In genomic region chr4:142356797-142357196, GRCh38 we compare ENCODE assay signal across 20 cellular contexts.
DNase-seq lines count a peak whose midpoint lies in the region; ATAC-seq and TF ChIP-seq lines count a peak whose summit lies in the region.
"Had no signal": no experiment of that assay in that cellular context is flagged by ENCODE, and none has a peak within 500 bp of the region (broad histone marks: within the 10 kb centered on the region; RNA-seq: fewer than 3 reads in every experiment).

No MANE protein-coding gene starts in this region.

- no peak overlapping the region for H3K9ac ChIP-seq in OCI-LY3 (ENCODE audit: low read length)

- no peaks in the 10 kb centered on the region for H3K27me3 Mint-ChIP-seq in activated CD4-positive, alpha-beta T cell treated with anti-CD3 and anti-CD28 coated beads, Interleukin-2, amount 10 ng/mL, durations not matched to agents 7 days and 5 days
- H3K27me3 Mint-ChIP-seq in naive thymus-derived CD8-positive, alpha-beta T cell: no peaks in the 10 kb centered on the region
- H3K27me3 Mint-ChIP-seq in chondrocyte (ENCODE audit: low read depth): no peaks in the 10 kb centered on the region
- H3K27me3 Mint-ChIP-seq: type B pancreatic cell had no signal

- H3K36me3 Mint-ChIP-seq in activated CD4-positive, alpha-beta T cell treated with anti-CD3 and anti-CD28 coated beads, Interleukin-2, amount 10 ng/mL, durations not matched to agents 7 days and 5 days (ENCODE audit: low read depth): peaks cover 38% of the 10 kb centered on the region
- peaks cover 3 to 6% of the 10 kb centered on the region in 2 donors for H3K36me3 Mint-ChIP-seq in activated naive CD4-positive, alpha-beta T cell treated with anti-CD3 and anti-CD28 coated beads, Interleukin-2, amount 50 U/mL, for 72 hours
- peaks cover under 1 to 2% (median under 1%) of the 10 kb centered on the region in 3 donors for H3K36me3 Mint-ChIP-seq in naive thymus-derived CD8-positive, alpha-beta T cell
- H3K36me3 Mint-ChIP-seq in chondrocyte (ENCODE audit: low read depth): peaks cover 2% of the 10 kb centered on the region
- H3K36me3 Mint-ChIP-seq: IgD-negative memory B cell, type B pancreatic cell had no signal

- CTCF ChIA-PET in activated CD4-positive, alpha-beta T cell treated with anti-CD3 and anti-CD28 coated beads, Interleukin-2, amount 10 ng/mL, durations not matched to agents 7 days and 5 days (lab: Charles Lee): interaction anchor here (0.7 to 4.2 kb wide), 11 partner anchors 8 to 201 kb away, joined by 3 to 18 read pairs (median 5); no protein-coding TSS in a partner anchor

- POLR2A ChIA-PET in activated CD4-positive, alpha-beta T cell treated with anti-CD3 and anti-CD28 coated beads, Interleukin-2, amount 10 ng/mL, durations not matched to agents 7 days and 5 days (lab: Charles Lee): interaction anchor here (0.8 kb wide), 1 partner anchor 47 kb away, joined by 4 read pairs; no protein-coding TSS in a partner anchor
- POLR2A ChIA-PET in naive thymus-derived CD8-positive, alpha-beta T cell (lab: Charles Lee): interaction anchor here (0.6 to 4.6 kb wide), 7 partner anchors 10 to 60 kb away, joined by 3 to 25 read pairs (median 4); no protein-coding TSS in a partner anchor

- no peak overlapping the region for H3K4me3 Mint-ChIP-seq in activated CD4-positive, alpha-beta T cell treated with anti-CD3 and anti-CD28 coated beads, Interleukin-2, amount 10 ng/mL, durations not matched to agents 7 days and 5 days
- H3K4me3 Mint-ChIP-seq in naive thymus-derived CD8-positive, alpha-beta T cell: peak overlapping the region in 9 of 10 donors; percentile 33 to 73 (median 60)
- H3K4me3 Mint-ChIP-seq in chondrocyte (ENCODE audit: unreplicated experiment): no peak overlapping the region
- H3K4me3 Mint-ChIP-seq: IgD-negative memory B cell, neural crest cell, type B pancreatic cell had no signal

- H3K4me1 Mint-ChIP-seq in activated CD4-positive, alpha-beta T cell treated with anti-CD3 and anti-CD28 coated beads, Interleukin-2, amount 10 ng/mL, durations not matched to agents 7 days and 5 days: peaks cover 82% of the 10 kb centered on the region
- peaks cover 40 to 79% (median 72%) of the 10 kb centered on the region in 4 donors for H3K4me1 Mint-ChIP-seq in naive thymus-derived CD8-positive, alpha-beta T cell
- peaks cover 65% of the 10 kb centered on the region for H3K4me1 Mint-ChIP-seq in chondrocyte (ENCODE audit: low read depth)

- H3K27ac Mint-ChIP-seq in activated CD4-positive, alpha-beta T cell treated with anti-CD3 and anti-CD28 coated beads, Interleukin-2, amount 10 ng/mL, durations not matched to agents 7 days and 5 days: peak overlapping the region; percentile 82
- H3K27ac Mint-ChIP-seq in activated naive CD4-positive, alpha-beta T cell treated with anti-CD3 and anti-CD28 coated beads, Interleukin-2, amount 50 U/mL, for 72 hours: peak overlapping the region; percentile 85 to 90
- peak overlapping the region; percentile 75 to 97 (median 92) for H3K27ac Mint-ChIP-seq in naive thymus-derived CD8-positive, alpha-beta T cell
- H3K27ac Mint-ChIP-seq in chondrocyte (ENCODE audit: unreplicated experiment): no peak overlapping the region
- H3K27ac Mint-ChIP-seq: IgD-negative memory B cell, type B pancreatic cell had no signal

- H3K4me2 ChIP-seq in OCI-LY3 (ENCODE audit: low read length): no peak overlapping the region

- H3K79me2 ChIP-seq in OCI-LY3 (ENCODE audit: low read length): no peaks in the 10 kb centered on the region

- H3K9me3 Mint-ChIP-seq in activated CD4-positive, alpha-beta T cell treated with anti-CD3 and anti-CD28 coated beads, Interleukin-2, amount 10 ng/mL, durations not matched to agents 7 days and 5 days: peaks cover 3% of the 10 kb centered on the region
- peaks cover 2% of the 10 kb centered on the region in 2 donors for H3K9me3 Mint-ChIP-seq in activated naive CD4-positive, alpha-beta T cell treated with anti-CD3 and anti-CD28 coated beads, Interleukin-2, amount 50 U/mL, for 72 hours
- peaks cover 0 to 4% (median under 1%) of the 10 kb centered on the region in 9 donors for H3K9me3 Mint-ChIP-seq in naive thymus-derived CD8-positive, alpha-beta T cell
- H3K9me3 Mint-ChIP-seq in chondrocyte (ENCODE audit: low read depth): peaks cover 7% of the 10 kb centered on the region
- H3K9me3 Mint-ChIP-seq: IgD-negative memory B cell, type B pancreatic cell had no signal

- no peak overlapping the region for H3K27ac ChIP-seq in OCI-LY3 (ENCODE audit: low read length)
- H3K27ac ChIP-seq: esophagus squamous epithelium, HL-60 had no signal

- no peaks in the 10 kb centered on the region for H3K36me3 ChIP-seq in OCI-LY3 (replicated peaks; ENCODE audit: low read depth, low read length)
- H3K36me3 ChIP-seq: esophagus squamous epithelium had no signal

- peak; percentile 42 to 50 for ATAC-seq in activated naive CD4-positive, alpha-beta T cell treated with anti-CD3 and anti-CD28 coated beads, Interleukin-2, amount 50 U/mL, for 72 hours
- ATAC-seq in naive thymus-derived CD8-positive, alpha-beta T cell: peak; percentile 30 to 33
- no peak for ATAC-seq in GM21447 (IDR thresholded peaks at IDR 0.05; ENCODE audit: unreplicated experiment)
- ATAC-seq: left cardiac atrium had no signal

- H4K20me1 ChIP-seq in OCI-LY3 (ENCODE audit: insufficient read depth, low read length): no peaks in the 10 kb centered on the region

- H3K4me1 ChIP-seq in OCI-LY3 (ENCODE audit: low read length): peaks cover 3% of the 10 kb centered on the region

- no peaks in the 10 kb centered on the region for H3K9me3 ChIP-seq in OCI-LY3 (ENCODE audit: insufficient read depth, low read length)
- H3K9me3 ChIP-seq: esophagus squamous epithelium had no signal

- peak; percentile 38 for TF ChIP-seq CTCF in OCI-LY3 (IDR thresholded peaks at IDR 0.05; ENCODE audit: low read depth, low read length)
- TF ChIP-seq CTCF in chondrocyte (IDR thresholded peaks at IDR 0.05): no peak

- no peak for DNase-seq in activated CD4-positive, alpha-beta T cell treated with anti-CD3 and anti-CD28 coated beads, Interleukin-2, amount 10 ng/mL, durations not matched to agents 7 days and 5 days
- DNase-seq in activated CD4-positive, alpha-beta T cell treated with anti-CD3 and anti-CD28 coated beads, Interleukin-2, amount 50 U/mL, for 48 hours: no peak
- no peak for DNase-seq in activated naive CD4-positive, alpha-beta T cell treated with anti-CD3 and anti-CD28 coated beads, Interleukin-2, amount 50 U/mL, for 72 hours (ENCODE audit: low spot score in 2 of 2)
- DNase-seq in naive thymus-derived CD8-positive, alpha-beta T cell: no peak
- no peak for DNase-seq in GDM1 (lab: John Stamatoyannopoulos, UW)
- DNase-seq in chondrocyte (ENCODE audit: low spot score): no peak
- DNase-seq: amygdala, DMS153, esophagus squamous epithelium, left cardiac atrium, mesendoderm, MM.1S, NCI-H69, SIG-M5 had no signal

- no peak overlapping the region for H2AFZ ChIP-seq in OCI-LY3 (ENCODE audit: low read depth, low read length)

- H3K27me3 ChIP-seq in OCI-LY3 (ENCODE audit: low read depth, low read length): 0 out of 2 replicates have a peak, but pooled peaks cover 5% of the 10 kb centered on the region
- H3K27me3 ChIP-seq: esophagus squamous epithelium had no signal

- H3K4me3 ChIP-seq in OCI-LY3 (ENCODE audit: low read length): no peak overlapping the region
- H3K4me3 ChIP-seq: esophagus squamous epithelium had no signal

Comparison
In these comparisons a context has a peak if more than half of its experiments do, and no peak if none do; other contexts are left out.
1. H3K4me3 Mint-ChIP-seq: peak in naive thymus-derived CD8-positive, alpha-beta T cell (9 of 10); none in activated CD4-positive, alpha-beta T cell treated with anti-CD3 and anti-CD28 coated beads, Interleukin-2, amount 10 ng/mL, durations not matched to agents 7 days and 5 days (single experiment) and chondrocyte (single experiment).